In the genomic region with DNA sequence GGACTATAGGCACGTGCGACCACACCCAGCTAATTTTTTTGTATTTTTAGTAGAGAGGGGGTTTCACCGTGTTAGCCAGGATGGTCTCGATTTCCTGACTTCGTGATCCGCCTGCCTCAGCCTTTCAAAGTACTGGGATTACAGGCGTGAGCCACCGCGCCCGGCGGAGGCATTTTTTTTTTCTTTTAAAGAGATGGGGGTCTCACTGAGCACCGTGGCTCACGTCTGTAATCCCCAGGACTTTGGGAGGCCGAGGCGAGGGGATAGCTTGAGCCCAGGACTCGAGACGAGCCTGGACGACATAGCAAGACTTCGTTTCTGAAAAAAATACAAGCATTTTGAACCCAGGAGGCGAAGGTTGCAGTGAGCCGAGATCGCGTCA, we compare ENCODE assay signal across 8 cellular contexts. TPM values are rescaled to one million over a fixed set of nuclear protein-coding genes. Genes with fewer than 3 reads are reported as not detected.
DNase-seq lines count a peak whose midpoint lies in the region; ATAC-seq, FAIRE-seq and TF ChIP-seq lines count a peak whose summit lies in the region.
"Not testable (repeated sequence)": the region's sequence is repeated elsewhere in the genome, so short reads cannot be mapped to it uniquely, and the experiment has no call there.

No MANE protein-coding gene starts in this region.

- H3K9me1 ChIP-seq in IMR-90 (ENCODE audit: insufficient read depth, low read length), result not testable (repeated sequence)

- TF ChIP-seq RAD21 in IMR-90 (IDR thresholded peaks at IDR 0.05; ENCODE audit: low read length), result not testable (repeated sequence)

- H3K27me3 ChIP-seq in Caco-2 (replicated peaks; ENCODE audit: control insufficient read depth, insufficient read depth, low read length); IMR-90 (ENCODE audit: control insufficient read depth, insufficient read depth, low read length); astrocyte (ENCODE audit: insufficient read depth, low read length); esophagus muscularis mucosa; lower lobe of right lung (ENCODE audit: low read depth); psoas muscle (ENCODE audit: insufficient read depth in 3 of 3, low read length in 2 of 3): not testable (repeated sequence)
- H3K27me3 ChIP-seq in tibial nerve, result peaks cover 0 to 17% of the 10 kb centered on the region in 2 donors

- ATAC-seq in IMR-90 (ENCODE audit: low read depth); lower lobe of right lung: not testable (repeated sequence)
- ATAC-seq in psoas muscle, result peak in 1 of 4 donors; percentile 2

- H3K18ac ChIP-seq in IMR-90 (ENCODE audit: low read depth, low read length), result not testable (repeated sequence)

- 65% methylated on average over 10 of the region's 23 CpGs; no CpG with 5 or more reads in 1 of the 2 experiments for WGBS in IMR-90 (ENCODE audit: extremely low coverage in 2 of 2, insufficient read length in 1 of 2), 2 experiments
- 56% methylated on average over 23 of the region's 23 CpGs for WGBS in esophagus muscularis mucosa
- WGBS in psoas muscle, 3 donors, result 15 to 25% (median 18%) methylated on average over 23 of the region's 23 CpGs
- 44 to 63% methylated on average over 23 of the region's 23 CpGs for WGBS in tibial nerve, 2 donors

- not testable (repeated sequence) for H3K9me3 ChIP-seq in Caco-2; IMR-90 (ENCODE audit: control insufficient read depth, insufficient read depth, low read length); astrocyte (ENCODE audit: insufficient read depth, low read depth, low read length); esophagus muscularis mucosa; lower lobe of right lung; psoas muscle; tibial nerve

- not testable (repeated sequence) for H4K8ac ChIP-seq in IMR-90 (ENCODE audit: low read depth in 2 of 2, low read length in 2 of 2)

- not testable (repeated sequence) for H2BK15ac ChIP-seq in IMR-90 (ENCODE audit: low read depth, low read length)

- not testable (repeated sequence) for BruUV-seq in Caco-2 (replicated peaks; lab: Mats Ljungman, UMichigan); IMR-90 (replicated peaks; lab: Mats Ljungman, UMichigan)

- peak overlapping the region; percentile 32 for H2AFZ ChIP-seq in IMR-90 (replicated peaks; ENCODE audit: low read length, poor library complexity)
- H2AFZ ChIP-seq in astrocyte (ENCODE audit: low read depth, low read length), result not testable (repeated sequence)

- H4K91ac ChIP-seq in IMR-90 (ENCODE audit: insufficient read depth, low read depth, low read length), result not testable (repeated sequence)

- not testable (repeated sequence) for H3K27ac ChIP-seq in IMR-90 (ENCODE audit: insufficient read depth, low read length); astrocyte (ENCODE audit: low read depth, low read length); lower lobe of right lung; tibial nerve
- H3K27ac ChIP-seq in VCaP, result peak overlapping the region; percentile 33; the same call in 1 of the 2 replicates
- H3K27ac ChIP-seq in esophagus muscularis mucosa (replicated peaks in 1 of 4), result peak overlapping the region in 3 of 4 donors; percentile 25 to 64 (median 64)
- H3K27ac ChIP-seq in psoas muscle, result peak overlapping the region; percentile 67

- intact Hi-C loops in Caco-2 (cut with micrococcal nuclease; ENCODE audit: unreplicated experiment) (loop anchor here (1.0 kb wide), 1 partner anchor 135 kb away; no protein-coding TSS in a partner anchor), IMR-90 (cut with micrococcal nuclease) (loop anchor here (1.0 kb wide), 3 partner anchors 33 to 135 kb away; no protein-coding TSS in a partner anchor), esophagus muscularis mucosa (cut with DNase I) (loop anchor here (2.0 to 5.0 kb wide), 2 partner anchors 51 to 135 kb away; no protein-coding TSS in a partner anchor), psoas muscle (cut with DNase I) (loop anchor here in 1 of 2 donors (2.0 to 5.0 kb wide), 3 partner anchors 29 to 135 kb away; partner anchors contain the start of gene TRPV2)
- intact Hi-C loops in lower lobe of right lung (cut with DNase I), result not testable (repeated sequence)

- not testable (repeated sequence) for TF ChIP-seq EP300 in esophagus muscularis mucosa (IDR thresholded peaks at IDR 0.05); tibial nerve (IDR thresholded peaks at IDR 0.05)

- not testable (repeated sequence) for H3K9ac ChIP-seq in IMR-90 (ENCODE audit: low read depth, low read length)
- H3K9ac ChIP-seq in astrocyte (ENCODE audit: low read length), result peak overlapping the region; percentile 52

- DNase-seq in Caco-2; IMR-90; astrocyte (ENCODE audit: low read depth); esophagus muscularis mucosa (ENCODE audit: extremely low spot score); lower lobe of right lung; psoas muscle; tibial nerve (ENCODE audit: low spot score in 2 of 2): not testable (repeated sequence)

- H2AK9ac ChIP-seq in IMR-90 (replicated peaks; ENCODE audit: low read depth, low read length, poor library complexity), result not testable (repeated sequence)

- H4K20me1 ChIP-seq in IMR-90 (ENCODE audit: insufficient read depth, low read length) (peaks cover 39% of the 10 kb centered on the region), astrocyte (ENCODE audit: insufficient read depth, low read length) (peaks cover 40% of the 10 kb centered on the region)

- TF ChIP-seq CTCF in Caco-2 (IDR thresholded peaks at IDR 0.05; ENCODE audit: insufficient read depth in 1 of 2, low read depth in 1 of 2, low read length in 1 of 2, severe bottlenecking in 1 of 2, unreplicated experiment in 1 of 2); IMR-90 (conservative IDR thresholded peaks at IDR 0.05; ENCODE audit: low read depth, low read length); VCaP (conservative IDR thresholded peaks at IDR 0.05); astrocyte (IDR thresholded peaks at IDR 0.05; ENCODE audit: insufficient read depth, low read depth, low read length); esophagus muscularis mucosa (IDR thresholded peaks at IDR 0.05); lower lobe of right lung (IDR thresholded peaks at IDR 0.05); psoas muscle (IDR thresholded peaks at IDR 0.05); tibial nerve (IDR thresholded peaks at IDR 0.05): not testable (repeated sequence)

- H4K5ac ChIP-seq in IMR-90 (ENCODE audit: low read depth, low read length), result not testable (repeated sequence)

- dilution Hi-C loops in IMR-90 (cut with HindIII; ENCODE audit: low sequenced_read_pairs, unreplicated experiment), result not testable (repeated sequence)

- not testable (repeated sequence) for H3K14ac ChIP-seq in IMR-90 (replicated peaks; ENCODE audit: low read depth, low read length)

- H3K4me1 Mint-ChIP-seq in Caco-2 (ENCODE audit: low read depth, unreplicated experiment), result not testable (repeated sequence)
- H3K4me1 Mint-ChIP-seq in astrocyte (ENCODE audit: low read depth, unreplicated experiment), result peaks cover 21% of the 10 kb centered on the region

- not testable (repeated sequence) for H3K4ac ChIP-seq in IMR-90 (ENCODE audit: low read depth, low read length)

- not testable (repeated sequence) for H3K56ac ChIP-seq in IMR-90 (ENCODE audit: extremely low read depth, insufficient read depth, low read length)

- not testable (repeated sequence) for H3K23ac ChIP-seq in IMR-90 (ENCODE audit: low read depth, low read length)

- H3K4me3 Mint-ChIP-seq in Caco-2 (ENCODE audit: unreplicated experiment), result peak overlapping the region; percentile 91
- H3K4me3 Mint-ChIP-seq in astrocyte (ENCODE audit: unreplicated experiment), result peak overlapping the region; percentile 80

- H3K36me3 Mint-ChIP-seq in Caco-2 (ENCODE audit: insufficient read depth, unreplicated experiment), result peaks cover 40% of the 10 kb centered on the region
- H3K36me3 Mint-ChIP-seq in astrocyte (ENCODE audit: low read depth, unreplicated experiment), result peaks cover 19% of the 10 kb centered on the region

- in situ Hi-C loops in IMR-90 (cut with MboI; ENCODE audit: low sequenced_read_pairs), result not testable (repeated sequence)

- H3K4me2 ChIP-seq in IMR-90 (ENCODE audit: low read depth, low read length), result not testable (repeated sequence)
- H3K4me2 ChIP-seq in astrocyte (ENCODE audit: low read length), result peak overlapping the region; percentile 84

- not testable (repeated sequence) for H3K27me3 Mint-ChIP-seq in Caco-2 (ENCODE audit: insufficient read depth, unreplicated experiment); astrocyte (ENCODE audit: low read depth, unreplicated experiment)

- H3K79me1 ChIP-seq in IMR-90 (ENCODE audit: low read depth in 1 of 2, low read length in 2 of 2), result peaks cover 7 to 30% of the 10 kb centered on the region in 2 experiments; a peak in 3 of 4 replicates

- not testable (repeated sequence) for H2BK5ac ChIP-seq in IMR-90 (ENCODE audit: low read depth, low read length, poor library complexity, severe bottlenecking)

- peak overlapping the region; percentile 97 for H3K27ac Mint-ChIP-seq in Caco-2 (ENCODE audit: unreplicated experiment)
- H3K27ac Mint-ChIP-seq in astrocyte (ENCODE audit: unreplicated experiment), result not testable (repeated sequence)

- not testable (repeated sequence) for TF ChIP-seq POLR2A in IMR-90 (IDR thresholded peaks at IDR 0.05; ENCODE audit: low read depth, low read length); esophagus muscularis mucosa (IDR thresholded peaks at IDR 0.05; ENCODE audit: low read depth); tibial nerve (IDR thresholded peaks at IDR 0.05)

- H2BK20ac ChIP-seq in IMR-90 (ENCODE audit: low read depth, low read length), result not testable (repeated sequence)

- CTCF ChIA-PET in Caco-2 (lab: Charles Lee), result interaction anchor here (0.6 kb wide), 1 partner anchor 55 kb away, joined by 3 read pairs; no protein-coding TSS in a partner anchor
- CTCF ChIA-PET in IMR-90 (lab: Yijun Ruan, JAX), result not testable (repeated sequence)

- H3K9me3 Mint-ChIP-seq in Caco-2 (ENCODE audit: unreplicated experiment); astrocyte (ENCODE audit: unreplicated experiment): not testable (repeated sequence)

- H3K36me3 ChIP-seq in Caco-2 (ENCODE audit: control insufficient read depth, insufficient read depth, low read length), result not testable (repeated sequence)
- peaks cover 20% of the 10 kb centered on the region for H3K36me3 ChIP-seq in IMR-90 (ENCODE audit: control insufficient read depth, insufficient read depth, low read length)
- peaks cover 11% of the 10 kb centered on the region for H3K36me3 ChIP-seq in astrocyte (ENCODE audit: insufficient read depth, low read length)
- H3K36me3 ChIP-seq in esophagus muscularis mucosa, result peaks cover 13 to 24% (median 22%) of the 10 kb centered on the region in 4 donors
- H3K36me3 ChIP-seq in lower lobe of right lung, result peaks cover 30% of the 10 kb centered on the region
- H3K36me3 ChIP-seq in psoas muscle (ENCODE audit: insufficient read depth in 1 of 2, low read depth in 1 of 2), result peaks cover 6 to 26% of the 10 kb centered on the region in 2 donors
- peaks cover 0 to 20% (median 0%) of the 10 kb centered on the region in 3 donors for H3K36me3 ChIP-seq in tibial nerve

- not testable (repeated sequence) for H2AK5ac ChIP-seq in IMR-90 (ENCODE audit: low read depth, low read length)

- H3K79me2 ChIP-seq in astrocyte (ENCODE audit: insufficient read depth, low read length), result peaks cover 33% of the 10 kb centered on the region

- FAIRE-seq in astrocyte (lab: Jason Lieb, UNC), result not testable (repeated sequence)

- POLR2A ChIA-PET in Caco-2 (lab: Charles Lee), result interaction anchor here (0.6 to 0.7 kb wide), 3 partner anchors 21 to 162 kb away, joined by 3 to 8 read pairs (median 3); no protein-coding TSS in a partner anchor
- POLR2A ChIA-PET in IMR-90 (lab: Charles Lee; ENCODE audit: unreplicated experiment), result not testable (repeated sequence)

- not testable (repeated sequence) for H2BK120ac ChIP-seq in IMR-90 (ENCODE audit: low read depth, low read length)

- not testable (repeated sequence) for H3K4me3 ChIP-seq in Caco-2 (ENCODE audit: low read depth, low read length); IMR-90 (ENCODE audit: insufficient read depth, low read depth, low read length)
- peak overlapping the region; percentile 54 for H3K4me3 ChIP-seq in astrocyte (ENCODE audit: insufficient read depth, low read depth, low read length)
- peak overlapping the region; percentile 52 to 60 (median 54) for H3K4me3 ChIP-seq in esophagus muscularis mucosa
- H3K4me3 ChIP-seq in lower lobe of right lung, result peak overlapping the region; percentile 56
- H3K4me3 ChIP-seq in psoas muscle, result peak overlapping the region; percentile 66
- peak overlapping the region; percentile 23 to 51 (median 44) for H3K4me3 ChIP-seq in tibial nerve

- not testable (repeated sequence) for H3K4me1 ChIP-seq in Caco-2; IMR-90 (ENCODE audit: control insufficient read depth, insufficient read depth, low read length)
- peaks cover 21% of the 10 kb centered on the region for H3K4me1 ChIP-seq in astrocyte (ENCODE audit: insufficient read depth, low read length)
- H3K4me1 ChIP-seq in esophagus muscularis mucosa, result peaks cover 34 to 55% (median 51%) of the 10 kb centered on the region in 4 donors
- H3K4me1 ChIP-seq in lower lobe of right lung, result peaks cover 25% of the 10 kb centered on the region
- peaks cover 22% of the 10 kb centered on the region for H3K4me1 ChIP-seq in psoas muscle
- peaks cover 0 to 39% (median 11%) of the 10 kb centered on the region in 4 donors for H3K4me1 ChIP-seq in tibial nerve

RNA-seq across cellular contexts. Expression of gene UBB, which starts 5.2 kb away (rescaled TPM):
- 1,900 and 1,904 TPM in 2 replicates for total RNA-seq in Caco-2 (2022)
- 3,383 and 4,283 TPM in 2 replicates for total RNA-seq in IMR-90 (2012; rRNA removed)
- 2,561 and 3,167 TPM in 2 replicates for polyA plus RNA-seq in IMR-90 (2012; rRNA removed)
- 2,294 and 4,532 TPM in 2 replicates for polyA plus RNA-seq in IMR-90 (2012; cell fraction: cytosol; rRNA removed)
- polyA plus RNA-seq in IMR-90 (2012; cell fraction: nucleus; rRNA removed; ENCODE audit: low replicate concordance), result 753 and 838 TPM in 2 replicates
- total RNA-seq in astrocyte, result 1,755 and 1,783 TPM in 2 replicates
- total RNA-seq in esophagus muscularis mucosa, result 1,000 to 10,000 TPM in 2 of 4 donors, 100 to 1,000 TPM in 2; 713 to 1,130 (median 983) TPM
- total RNA-seq in lower lobe of right lung, result 1,803 TPM
- 1,000 to 10,000 TPM; 1,704 to 3,203 (median 2,212) TPM for total RNA-seq in psoas muscle
- polyA plus RNA-seq in psoas muscle, result 1,000 to 10,000 TPM in 2 of 3 donors, 100 to 1,000 TPM in 1; 700 to 1,893 (median 1,030) TPM
- 100 to 1,000 TPM; 435 to 666 (median 472) TPM for total RNA-seq in tibial nerve

RNA-seq across cellular contexts. Expression of gene TRPV2, which starts 29.3 kb away (rescaled TPM):
- 0.28 and 0.41 TPM in 2 replicates for total RNA-seq in Caco-2 (2022)
- total RNA-seq in IMR-90 (2012; rRNA removed), result 27.2 and 30.8 TPM in 2 replicates
- 32.8 and 36.4 TPM in 2 replicates for polyA plus RNA-seq in IMR-90 (2012; rRNA removed)
- 28.0 and 41.7 TPM in 2 replicates for polyA plus RNA-seq in IMR-90 (2012; cell fraction: cytosol; rRNA removed)
- polyA plus RNA-seq in IMR-90 (2012; cell fraction: nucleus; rRNA removed; ENCODE audit: low replicate concordance), result 30.3 and 55.3 TPM in 2 replicates
- total RNA-seq in astrocyte, result 0.50 and 0.86 TPM in 2 replicates
- 10 to 100 TPM; 11.3 to 19.1 (median 17.7) TPM for total RNA-seq in esophagus muscularis mucosa
- 120 TPM for total RNA-seq in lower lobe of right lung
- 10 to 100 TPM in 1 of 4 donors, 1 to 10 TPM in 3; 3.9 to 10.3 (median 6.7) TPM for total RNA-seq in psoas muscle
- polyA plus RNA-seq in psoas muscle, result 1 to 10 TPM; 1.6 to 3.8 (median 3.4) TPM
- 10 to 100 TPM; 10.5 to 19.9 (median 16.9) TPM for total RNA-seq in tibial nerve

RNA-seq across cellular contexts. Expression of gene CENPV, which starts 32.8 kb away (rescaled TPM):
- total RNA-seq in Caco-2 (2022) (92.8 and 103 TPM in 2 replicates), IMR-90 (2012; rRNA removed) (35.3 and 38.6 TPM in 2 replicates), astrocyte (25.1 and 38.8 TPM in 2 replicates), esophagus muscularis mucosa (10 to 100 TPM in 2 of 4 donors, 1 to 10 TPM in 2; 4.2 to 10.9 (median 8.2) TPM), lower lobe of right lung (17.3 TPM), psoas muscle (10 to 100 TPM; 29.6 to 44.3 (median 34.1) TPM), tibial nerve (10 to 100 TPM in 3 of 4 donors, 1 to 10 TPM in 1; 8.5 to 23.1 (median 12.8) TPM)
- polyA plus RNA-seq in IMR-90 (2012; rRNA removed) (49.8 and 52.2 TPM in 2 replicates), psoas muscle (10 to 100 TPM; 36.5 to 68.3 (median 42.6) TPM)
- 35.9 and 108 TPM in 2 replicates for polyA plus RNA-seq in IMR-90 (2012; cell fraction: cytosol; rRNA removed)
- 35.8 and 72.9 TPM in 2 replicates for polyA plus RNA-seq in IMR-90 (2012; cell fraction: nucleus; rRNA removed; ENCODE audit: low replicate concordance)
